15 cellular contexts compared by ENCODE assay signal in the genomic region with DNA sequence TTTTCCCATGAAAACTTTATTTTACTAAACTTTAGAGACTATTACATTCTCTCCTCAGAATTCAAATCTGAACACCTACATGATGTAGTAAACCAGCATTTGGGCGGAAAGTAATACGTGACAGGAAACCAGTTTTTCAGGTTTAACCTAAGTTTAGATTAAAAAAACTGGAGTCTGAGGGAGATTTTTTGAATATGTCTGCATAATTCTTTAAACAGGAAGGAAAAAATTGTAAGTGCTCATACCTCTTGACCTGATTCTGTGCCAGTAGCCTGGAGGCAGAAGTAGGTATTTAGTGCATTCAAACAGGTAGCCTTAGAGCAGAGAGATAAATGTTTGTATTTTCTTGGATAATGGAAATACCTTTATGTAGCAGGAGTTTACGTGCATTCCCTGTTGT.
DNase-seq lines count a peak whose midpoint lies in the region; ATAC-seq, FAIRE-seq and TF ChIP-seq lines count a peak whose summit lies in the region.
"Had no signal": no experiment of that assay in that cellular context is flagged by ENCODE, and none has a peak within 500 bp of the region (broad histone marks: within the 10 kb centered on the region; RNA-seq: fewer than 3 reads in every experiment).

No MANE protein-coding gene starts in this region.

- in situ Hi-C loops in HAP-1 (cut with MboI; ENCODE audit: low sequenced_read_pairs), result no loop called here

- ATAC-seq in pancreas, result peak; percentile 72 to 85 (median 82)
- no peak for ATAC-seq in GM21360 (IDR thresholded peaks at IDR 0.05; ENCODE audit: unreplicated experiment)

- peak overlapping the region in 2 of 4 donors; percentile 10 to 19 for H3K27ac ChIP-seq in pancreas
- H3K27ac ChIP-seq in smooth muscle cell (ENCODE audit: low read depth), result no peak overlapping the region
- H3K27ac ChIP-seq: coronary artery had no signal

- H3K9me3 Mint-ChIP-seq in Calu3 (ENCODE audit: low read depth, unreplicated experiment), result no peaks in the 10 kb centered on the region
- H3K9me3 Mint-ChIP-seq: memory B cell had no signal

- intact Hi-C loops in Calu3 (cut with micrococcal nuclease; ENCODE audit: unreplicated experiment) (loop anchor here (5.0 kb wide), 2 partner anchors 34 to 71 kb away; no protein-coding TSS in a partner anchor), pancreas (cut with DNase I) (no loop called here)

- H3K27ac Mint-ChIP-seq in Calu3 (ENCODE audit: unreplicated experiment), result peak overlapping the region; percentile 92
- H3K27ac Mint-ChIP-seq: memory B cell had no signal

- DNase-seq in Calu3, result peak; percentile 53
- peak; percentile 31 for DNase-seq in NCI-H748 treated with DMSO at 0.1 percent for 48 hours (lab: John Stamatoyannopoulos, UW)
- DNase-seq in epithelial cell of esophagus (ENCODE audit: low read depth), result peak; percentile 85
- peak in 2 of 6 donors; percentile 15 to 18 for DNase-seq in pancreas
- DNase-seq in NCI-H345 treated with DMSO at 0.1 percent for 48 hours (lab: John Stamatoyannopoulos, UW; ENCODE audit: unreplicated experiment), result no peak
- DNase-seq in smooth muscle cell (lab: John Stamatoyannopoulos, UW; ENCODE audit: unreplicated experiment), result no peak
- no peak for DNase-seq in HAP-1 (ENCODE audit: low spot score in 2 of 2)
- DNase-seq: activated CD4-positive, alpha-beta T cell treated with anti-CD3 and anti-CD28 coated beads for 48 hours; activated naive CD4-positive, alpha-beta T cell treated with anti-CD3 and anti-CD28 coated beads, Interleukin-2, amount 50 U/mL, for 16 hours; NCI-H774; stimulated activated CD4-positive, alpha-beta T cell treated with anti-CD3 and anti-CD28 coated beads, Interleukin-15, amount 100 ng/mL, for 24 hours; stimulated activated naive CD4-positive, alpha-beta T cell treated with Interleukin-2 at 50 U/mL for 16 hours had no signal

- H3K4me1 ChIP-seq in pancreas (peaks cover 7 to 12% (median 9%) of the 10 kb centered on the region in 3 donors), smooth muscle cell (ENCODE audit: low read depth) (no peaks in the 10 kb centered on the region), HAP-1 (no peaks in the 10 kb centered on the region)

- no peaks in the 10 kb centered on the region for H3K27me3 Mint-ChIP-seq in Calu3 (ENCODE audit: unreplicated experiment)
- H3K27me3 Mint-ChIP-seq: memory B cell had no signal

- FAIRE-seq in pancreas (lab: Jason Lieb, UNC), result no peak

- TF ChIP-seq CTCF in Calu3 (IDR thresholded peaks at IDR 0.05; ENCODE audit: unreplicated experiment), result no peak
- TF ChIP-seq CTCF in epithelial cell of esophagus (IDR thresholded peaks at IDR 0.05; ENCODE audit: insufficient read depth, low read depth, low read length, missing control alignments), result no peak
- TF ChIP-seq CTCF in pancreas (IDR thresholded peaks at IDR 0.05), result no peak
- no peak for TF ChIP-seq CTCF in smooth muscle cell (IDR thresholded peaks at IDR 0.05; ENCODE audit: borderline replicate concordance, insufficient read depth, poor library complexity, severe bottlenecking)

- H3K4me3 Mint-ChIP-seq in Calu3 (ENCODE audit: low read depth, unreplicated experiment), result peak overlapping the region; percentile 36
- H3K4me3 Mint-ChIP-seq: memory B cell had no signal

- H3K27me3 ChIP-seq in pancreas (no peaks in the 10 kb centered on the region), smooth muscle cell (ENCODE audit: low read depth) (no peaks in the 10 kb centered on the region), HAP-1 (ENCODE audit: low read depth) (no peaks in the 10 kb centered on the region)

- peaks cover 15% of the 10 kb centered on the region for H3K4me1 Mint-ChIP-seq in Calu3 (ENCODE audit: low read depth, unreplicated experiment)
- H3K4me1 Mint-ChIP-seq: memory B cell had no signal

- H3K4me3 ChIP-seq in epithelial cell of esophagus (ENCODE audit: low read length) (no peak overlapping the region), pancreas (no peak overlapping the region), smooth muscle cell (no peak overlapping the region), HAP-1 (no peak overlapping the region)
- H3K4me3 ChIP-seq: coronary artery had no signal

- no peak overlapping the region for H3K4me2 ChIP-seq in smooth muscle cell

- BruUV-seq in Calu3 (replicated peaks; lab: Mats Ljungman, UMichigan), result no TSS peak

- no peaks in the 10 kb centered on the region for H3F3A ChIP-seq in smooth muscle cell (ENCODE audit: low read depth)

- no peak overlapping the region for H2AFZ ChIP-seq in smooth muscle cell (ENCODE audit: low read depth)

- 25 to 28% methylated on average over 3 of the region's 3 CpGs for WGBS in pancreas, 2 donors
- 71% methylated on average over 3 of the region's 3 CpGs for WGBS in smooth muscle cell (ENCODE audit: low lambda C conversion rate)

- no peaks in the 10 kb centered on the region for H3K9me3 ChIP-seq in pancreas
- H3K9me3 ChIP-seq in smooth muscle cell (replicated peaks; ENCODE audit: low read depth), result no peaks in the 10 kb centered on the region
- H3K9me3 ChIP-seq in HAP-1, result no peaks in the 10 kb centered on the region

- H3K9ac ChIP-seq in smooth muscle cell (ENCODE audit: low read depth), result no peak overlapping the region

- H3K36me3 ChIP-seq in pancreas, result no peaks in the 10 kb centered on the region
- H3K36me3 ChIP-seq in smooth muscle cell (ENCODE audit: low read depth), result no peaks in the 10 kb centered on the region
- no peaks in the 10 kb centered on the region for H3K36me3 ChIP-seq in HAP-1 (replicated peaks)

- CTCF ChIA-PET in Calu3 (lab: Charles Lee), result no interaction called here

- H3K79me2 ChIP-seq in smooth muscle cell (ENCODE audit: low read depth), result no peaks in the 10 kb centered on the region

- no peaks in the 10 kb centered on the region for H4K20me1 ChIP-seq in smooth muscle cell (ENCODE audit: low read depth)

- peaks cover 6% of the 10 kb centered on the region for H3K36me3 Mint-ChIP-seq in Calu3 (ENCODE audit: insufficient read depth, unreplicated experiment)
- H3K36me3 Mint-ChIP-seq: memory B cell had no signal

Comparison
In these comparisons a context has a peak if more than half of its experiments do, and no peak if none do; other contexts are left out.
1. DNase-seq: peak in Calu3 (single experiment), NCI-H748 treated with DMSO at 0.1 percent for 48 hours (single experiment) and epithelial cell of esophagus (single experiment); none in NCI-H345 treated with DMSO at 0.1 percent for 48 hours (single experiment), smooth muscle cell (single experiment) and HAP-1 (0 of 2).